1 cellular context compared by ENCODE assay signal in the genomic region with DNA sequence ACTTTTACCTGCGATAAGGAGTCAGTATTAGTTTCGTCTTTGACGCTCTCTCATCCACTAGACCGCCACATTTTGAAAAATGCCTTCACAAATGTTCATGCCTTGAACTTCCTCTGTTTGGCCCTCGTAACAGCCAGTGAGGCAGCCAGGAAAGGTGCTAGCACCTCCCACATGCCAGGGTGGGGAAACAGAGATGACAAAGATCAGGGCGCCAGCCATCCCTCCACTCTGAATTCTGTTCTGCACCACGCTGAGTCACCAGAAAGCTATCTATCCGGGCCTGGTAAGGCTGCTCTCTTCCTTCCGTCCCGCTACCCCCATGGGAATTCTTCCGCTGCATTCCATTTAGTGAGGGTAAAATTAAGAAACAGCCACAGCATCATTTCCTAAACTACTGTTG.
TF ChIP-seq lines count a peak whose summit lies in the region.

No MANE protein-coding gene starts in this region.

TF ChIP-seq in SK-N-SH, 30 proteins besides CTCF, POLR2A, EP300 and RAD21 (continued from another document):
- TF ChIP-seq, protein P1, sequence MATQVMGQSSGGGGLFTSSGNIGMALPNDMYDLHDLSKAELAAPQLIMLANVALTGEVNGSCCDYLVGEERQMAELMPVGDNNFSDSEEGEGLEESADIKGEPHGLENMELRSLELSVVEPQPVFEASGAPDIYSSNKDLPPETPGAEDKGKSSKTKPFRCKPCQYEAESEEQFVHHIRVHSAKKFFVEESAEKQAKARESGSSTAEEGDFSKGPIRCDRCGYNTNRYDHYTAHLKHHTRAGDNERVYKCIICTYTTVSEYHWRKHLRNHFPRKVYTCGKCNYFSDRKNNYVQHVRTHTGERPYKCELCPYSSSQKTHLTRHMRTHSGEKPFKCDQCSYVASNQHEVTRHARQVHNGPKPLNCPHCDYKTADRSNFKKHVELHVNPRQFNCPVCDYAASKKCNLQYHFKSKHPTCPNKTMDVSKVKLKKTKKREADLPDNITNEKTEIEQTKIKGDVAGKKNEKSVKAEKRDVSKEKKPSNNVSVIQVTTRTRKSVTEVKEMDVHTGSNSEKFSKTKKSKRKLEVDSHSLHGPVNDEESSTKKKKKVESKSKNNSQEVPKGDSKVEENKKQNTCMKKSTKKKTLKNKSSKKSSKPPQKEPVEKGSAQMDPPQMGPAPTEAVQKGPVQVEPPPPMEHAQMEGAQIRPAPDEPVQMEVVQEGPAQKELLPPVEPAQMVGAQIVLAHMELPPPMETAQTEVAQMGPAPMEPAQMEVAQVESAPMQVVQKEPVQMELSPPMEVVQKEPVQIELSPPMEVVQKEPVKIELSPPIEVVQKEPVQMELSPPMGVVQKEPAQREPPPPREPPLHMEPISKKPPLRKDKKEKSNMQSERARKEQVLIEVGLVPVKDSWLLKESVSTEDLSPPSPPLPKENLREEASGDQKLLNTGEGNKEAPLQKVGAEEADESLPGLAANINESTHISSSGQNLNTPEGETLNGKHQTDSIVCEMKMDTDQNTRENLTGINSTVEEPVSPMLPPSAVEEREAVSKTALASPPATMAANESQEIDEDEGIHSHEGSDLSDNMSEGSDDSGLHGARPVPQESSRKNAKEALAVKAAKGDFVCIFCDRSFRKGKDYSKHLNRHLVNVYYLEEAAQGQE (IDR thresholded peaks at IDR 0.05; ENCODE audit: low read depth, low read length) = no peak
- TF ChIP-seq, protein P2, sequence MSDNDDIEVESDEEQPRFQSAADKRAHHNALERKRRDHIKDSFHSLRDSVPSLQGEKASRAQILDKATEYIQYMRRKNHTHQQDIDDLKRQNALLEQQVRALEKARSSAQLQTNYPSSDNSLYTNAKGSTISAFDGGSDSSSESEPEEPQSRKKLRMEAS (IDR thresholded peaks at IDR 0.05; ENCODE audit: low read depth) = peak; percentile 88
- TF ChIP-seq JUND (IDR thresholded peaks at IDR 0.05) (peak; percentile 91), TEAD4 (IDR thresholded peaks at IDR 0.05; ENCODE audit: borderline replicate concordance, insufficient read depth) (peak; percentile 93), RXRA (IDR thresholded peaks at IDR 0.05; ENCODE audit: borderline replicate concordance, low read depth) (0 out of 2 replicates have a peak, but pooled peaks have one; percentile 18), MEF2A (IDR thresholded peaks at IDR 0.05; ENCODE audit: borderline replicate concordance, low read depth) (peak; percentile 26; the same call in 1 of the 2 replicates), TAF1 (IDR thresholded peaks at IDR 0.05; ENCODE audit: borderline replicate concordance, low read depth, low read length) (0 out of 2 replicates have a peak, but pooled peaks have one; percentile 33), SIN3A (IDR thresholded peaks at IDR 0.05; ENCODE audit: borderline replicate concordance, low read depth, low read length) (no peak), POLR2AphosphoS5 (IDR thresholded peaks at IDR 0.05; ENCODE audit: low read depth, low read length) (peak; percentile 45; the same call in 1 of the 2 replicates), FOSL2 (IDR thresholded peaks at IDR 0.05; ENCODE audit: borderline replicate concordance, low read depth) (peak; percentile 89)
- TF ChIP-seq, protein P3, sequence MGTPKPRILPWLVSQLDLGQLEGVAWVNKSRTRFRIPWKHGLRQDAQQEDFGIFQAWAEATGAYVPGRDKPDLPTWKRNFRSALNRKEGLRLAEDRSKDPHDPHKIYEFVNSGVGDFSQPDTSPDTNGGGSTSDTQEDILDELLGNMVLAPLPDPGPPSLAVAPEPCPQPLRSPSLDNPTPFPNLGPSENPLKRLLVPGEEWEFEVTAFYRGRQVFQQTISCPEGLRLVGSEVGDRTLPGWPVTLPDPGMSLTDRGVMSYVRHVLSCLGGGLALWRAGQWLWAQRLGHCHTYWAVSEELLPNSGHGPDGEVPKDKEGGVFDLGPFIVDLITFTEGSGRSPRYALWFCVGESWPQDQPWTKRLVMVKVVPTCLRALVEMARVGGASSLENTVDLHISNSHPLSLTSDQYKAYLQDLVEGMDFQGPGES (IDR thresholded peaks at IDR 0.05; ENCODE audit: low read depth, low read length) = no peak
